1 cellular context compared by ENCODE assay signal in the genomic region with DNA sequence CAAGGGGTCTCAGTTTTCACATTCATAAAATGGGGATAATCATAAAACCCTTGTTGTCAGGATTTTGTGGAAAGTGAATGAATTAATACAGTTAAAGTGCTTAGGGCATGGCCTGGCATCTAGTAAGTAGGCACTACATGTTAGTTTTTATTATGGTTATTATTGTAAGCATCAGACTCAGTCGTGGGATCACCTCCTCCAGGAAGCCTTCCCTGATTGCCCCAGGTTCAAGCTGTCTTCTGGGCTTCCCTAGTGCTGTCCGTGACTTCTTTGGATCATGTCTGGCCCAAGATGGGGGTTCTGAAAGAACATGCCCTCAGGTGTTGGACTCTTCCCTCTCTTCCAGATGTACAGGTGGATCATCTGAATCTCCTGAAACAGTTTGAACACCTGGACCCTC.
TF ChIP-seq lines count a peak whose summit lies in the region.

No MANE protein-coding gene starts in this region.

TF ChIP-seq in K562, 482 proteins besides CTCF, POLR2A, EP300 and RAD21:
- TF ChIP-seq, protein P1, sequence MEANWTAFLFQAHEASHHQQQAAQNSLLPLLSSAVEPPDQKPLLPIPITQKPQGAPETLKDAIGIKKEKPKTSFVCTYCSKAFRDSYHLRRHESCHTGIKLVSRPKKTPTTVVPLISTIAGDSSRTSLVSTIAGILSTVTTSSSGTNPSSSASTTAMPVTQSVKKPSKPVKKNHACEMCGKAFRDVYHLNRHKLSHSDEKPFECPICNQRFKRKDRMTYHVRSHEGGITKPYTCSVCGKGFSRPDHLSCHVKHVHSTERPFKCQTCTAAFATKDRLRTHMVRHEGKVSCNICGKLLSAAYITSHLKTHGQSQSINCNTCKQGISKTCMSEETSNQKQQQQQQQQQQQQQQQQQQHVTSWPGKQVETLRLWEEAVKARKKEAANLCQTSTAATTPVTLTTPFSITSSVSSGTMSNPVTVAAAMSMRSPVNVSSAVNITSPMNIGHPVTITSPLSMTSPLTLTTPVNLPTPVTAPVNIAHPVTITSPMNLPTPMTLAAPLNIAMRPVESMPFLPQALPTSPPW (CRISPR knock-in tag; IDR thresholded peaks at IDR 0.05), result no peak
- peak; percentile 91 for TF ChIP-seq BCOR (IDR thresholded peaks at IDR 0.05)
- peak; percentile 92 for TF ChIP-seq SMARCA5 (IDR thresholded peaks at IDR 0.05)
- TF ChIP-seq ZNF143 (CRISPR knock-in tag; IDR thresholded peaks at IDR 0.05), result no peak
- TF ChIP-seq, protein P2, sequence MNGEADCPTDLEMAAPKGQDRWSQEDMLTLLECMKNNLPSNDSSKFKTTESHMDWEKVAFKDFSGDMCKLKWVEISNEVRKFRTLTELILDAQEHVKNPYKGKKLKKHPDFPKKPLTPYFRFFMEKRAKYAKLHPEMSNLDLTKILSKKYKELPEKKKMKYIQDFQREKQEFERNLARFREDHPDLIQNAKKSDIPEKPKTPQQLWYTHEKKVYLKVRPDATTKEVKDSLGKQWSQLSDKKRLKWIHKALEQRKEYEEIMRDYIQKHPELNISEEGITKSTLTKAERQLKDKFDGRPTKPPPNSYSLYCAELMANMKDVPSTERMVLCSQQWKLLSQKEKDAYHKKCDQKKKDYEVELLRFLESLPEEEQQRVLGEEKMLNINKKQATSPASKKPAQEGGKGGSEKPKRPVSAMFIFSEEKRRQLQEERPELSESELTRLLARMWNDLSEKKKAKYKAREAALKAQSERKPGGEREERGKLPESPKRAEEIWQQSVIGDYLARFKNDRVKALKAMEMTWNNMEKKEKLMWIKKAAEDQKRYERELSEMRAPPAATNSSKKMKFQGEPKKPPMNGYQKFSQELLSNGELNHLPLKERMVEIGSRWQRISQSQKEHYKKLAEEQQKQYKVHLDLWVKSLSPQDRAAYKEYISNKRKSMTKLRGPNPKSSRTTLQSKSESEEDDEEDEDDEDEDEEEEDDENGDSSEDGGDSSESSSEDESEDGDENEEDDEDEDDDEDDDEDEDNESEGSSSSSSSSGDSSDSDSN (IDR thresholded peaks at IDR 0.05; ENCODE audit: borderline replicate concordance in 1 of 2, low read depth in 2 of 2, low read length in 2 of 2), result no peak
- TF ChIP-seq RBM39 (optimal IDR thresholded peaks at IDR 0.05; ENCODE audit: low read depth, low read length), result no peak
- no peak for TF ChIP-seq SREBF1 (IDR thresholded peaks at IDR 0.05; ENCODE audit: borderline replicate concordance, low read depth, low read length)
- TF ChIP-seq, protein P3, sequence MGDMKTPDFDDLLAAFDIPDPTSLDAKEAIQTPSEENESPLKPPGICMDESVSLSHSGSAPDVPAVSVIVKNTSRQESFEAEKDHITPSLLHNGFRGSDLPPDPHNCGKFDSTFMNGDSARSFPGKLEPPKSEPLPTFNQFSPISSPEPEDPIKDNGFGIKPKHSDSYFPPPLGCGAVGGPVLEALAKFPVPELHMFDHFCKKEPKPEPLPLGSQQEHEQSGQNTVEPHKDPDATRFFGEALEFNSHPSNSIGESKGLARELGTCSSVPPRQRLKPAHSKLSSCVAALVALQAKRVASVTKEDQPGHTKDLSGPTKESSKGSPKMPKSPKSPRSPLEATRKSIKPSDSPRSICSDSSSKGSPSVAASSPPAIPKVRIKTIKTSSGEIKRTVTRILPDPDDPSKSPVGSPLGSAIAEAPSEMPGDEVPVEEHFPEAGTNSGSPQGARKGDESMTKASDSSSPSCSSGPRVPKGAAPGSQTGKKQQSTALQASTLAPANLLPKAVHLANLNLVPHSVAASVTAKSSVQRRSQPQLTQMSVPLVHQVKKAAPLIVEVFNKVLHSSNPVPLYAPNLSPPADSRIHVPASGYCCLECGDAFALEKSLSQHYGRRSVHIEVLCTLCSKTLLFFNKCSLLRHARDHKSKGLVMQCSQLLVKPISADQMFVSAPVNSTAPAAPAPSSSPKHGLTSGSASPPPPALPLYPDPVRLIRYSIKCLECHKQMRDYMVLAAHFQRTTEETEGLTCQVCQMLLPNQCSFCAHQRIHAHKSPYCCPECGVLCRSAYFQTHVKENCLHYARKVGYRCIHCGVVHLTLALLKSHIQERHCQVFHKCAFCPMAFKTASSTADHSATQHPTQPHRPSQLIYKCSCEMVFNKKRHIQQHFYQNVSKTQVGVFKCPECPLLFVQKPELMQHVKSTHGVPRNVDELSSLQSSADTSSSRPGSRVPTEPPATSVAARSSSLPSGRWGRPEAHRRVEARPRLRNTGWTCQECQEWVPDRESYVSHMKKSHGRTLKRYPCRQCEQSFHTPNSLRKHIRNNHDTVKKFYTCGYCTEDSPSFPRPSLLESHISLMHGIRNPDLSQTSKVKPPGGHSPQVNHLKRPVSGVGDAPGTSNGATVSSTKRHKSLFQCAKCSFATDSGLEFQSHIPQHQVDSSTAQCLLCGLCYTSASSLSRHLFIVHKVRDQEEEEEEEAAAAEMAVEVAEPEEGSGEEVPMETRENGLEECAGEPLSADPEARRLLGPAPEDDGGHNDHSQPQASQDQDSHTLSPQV (IDR thresholded peaks at IDR 0.05), result no peak
- TF ChIP-seq CHD4 (IDR thresholded peaks at IDR 0.05; ENCODE audit: insufficient read depth, insufficient replicate concordance, low read depth, low read length, poor library complexity, severe bottlenecking), result peak; percentile 72
- no peak for TF ChIP-seq ZNF197 (CRISPR knock-in tag; IDR thresholded peaks at IDR 0.05; ENCODE audit: low read depth)
- peak; percentile 99 for TF ChIP-seq ZFP36 (IDR thresholded peaks at IDR 0.05; ENCODE audit: low read depth, low read length, partially characterized antibody)
- peak; percentile 61 for TF ChIP-seq ZNF436 (CRISPR knock-in tag; IDR thresholded peaks at IDR 0.05)
- peak; percentile 56 to 59 for TF ChIP-seq KDM1A (IDR thresholded peaks at IDR 0.05)
- TF ChIP-seq RBM25 (IDR thresholded peaks at IDR 0.05; ENCODE audit: low read depth, low read length, severe bottlenecking), result peak; percentile 97
- TF ChIP-seq, protein P4, sequence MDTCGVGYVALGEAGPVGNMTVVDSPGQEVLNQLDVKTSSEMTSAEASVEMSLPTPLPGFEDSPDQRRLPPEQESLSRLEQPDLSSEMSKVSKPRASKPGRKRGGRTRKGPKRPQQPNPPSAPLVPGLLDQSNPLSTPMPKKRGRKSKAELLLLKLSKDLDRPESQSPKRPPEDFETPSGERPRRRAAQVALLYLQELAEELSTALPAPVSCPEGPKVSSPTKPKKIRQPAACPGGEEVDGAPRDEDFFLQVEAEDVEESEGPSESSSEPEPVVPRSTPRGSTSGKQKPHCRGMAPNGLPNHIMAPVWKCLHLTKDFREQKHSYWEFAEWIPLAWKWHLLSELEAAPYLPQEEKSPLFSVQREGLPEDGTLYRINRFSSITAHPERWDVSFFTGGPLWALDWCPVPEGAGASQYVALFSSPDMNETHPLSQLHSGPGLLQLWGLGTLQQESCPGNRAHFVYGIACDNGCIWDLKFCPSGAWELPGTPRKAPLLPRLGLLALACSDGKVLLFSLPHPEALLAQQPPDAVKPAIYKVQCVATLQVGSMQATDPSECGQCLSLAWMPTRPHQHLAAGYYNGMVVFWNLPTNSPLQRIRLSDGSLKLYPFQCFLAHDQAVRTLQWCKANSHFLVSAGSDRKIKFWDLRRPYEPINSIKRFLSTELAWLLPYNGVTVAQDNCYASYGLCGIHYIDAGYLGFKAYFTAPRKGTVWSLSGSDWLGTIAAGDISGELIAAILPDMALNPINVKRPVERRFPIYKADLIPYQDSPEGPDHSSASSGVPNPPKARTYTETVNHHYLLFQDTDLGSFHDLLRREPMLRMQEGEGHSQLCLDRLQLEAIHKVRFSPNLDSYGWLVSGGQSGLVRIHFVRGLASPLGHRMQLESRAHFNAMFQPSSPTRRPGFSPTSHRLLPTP (IDR thresholded peaks at IDR 0.05; ENCODE audit: borderline replicate concordance, extremely low read depth, insufficient read length), result peak; percentile 59
- TF ChIP-seq, protein P5, sequence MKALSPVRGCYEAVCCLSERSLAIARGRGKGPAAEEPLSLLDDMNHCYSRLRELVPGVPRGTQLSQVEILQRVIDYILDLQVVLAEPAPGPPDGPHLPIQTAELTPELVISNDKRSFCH (CRISPR knock-in tag; IDR thresholded peaks at IDR 0.05), result no peak
- TF ChIP-seq, protein P5 (tag; IDR thresholded peaks at IDR 0.05), result no peak
- TF ChIP-seq, protein P6, sequence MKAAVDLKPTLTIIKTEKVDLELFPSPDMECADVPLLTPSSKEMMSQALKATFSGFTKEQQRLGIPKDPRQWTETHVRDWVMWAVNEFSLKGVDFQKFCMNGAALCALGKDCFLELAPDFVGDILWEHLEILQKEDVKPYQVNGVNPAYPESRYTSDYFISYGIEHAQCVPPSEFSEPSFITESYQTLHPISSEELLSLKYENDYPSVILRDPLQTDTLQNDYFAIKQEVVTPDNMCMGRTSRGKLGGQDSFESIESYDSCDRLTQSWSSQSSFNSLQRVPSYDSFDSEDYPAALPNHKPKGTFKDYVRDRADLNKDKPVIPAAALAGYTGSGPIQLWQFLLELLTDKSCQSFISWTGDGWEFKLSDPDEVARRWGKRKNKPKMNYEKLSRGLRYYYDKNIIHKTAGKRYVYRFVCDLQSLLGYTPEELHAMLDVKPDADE (conservative IDR thresholded peaks at IDR 0.05; ENCODE audit: control insufficient read depth, low read depth, low read length), result no peak
- TF ChIP-seq MTA3 (IDR thresholded peaks at IDR 0.05; ENCODE audit: borderline replicate concordance), result no peak
- no peak for TF ChIP-seq POLR2B (IDR thresholded peaks at IDR 0.05; ENCODE audit: low read depth, partially characterized antibody)
- peak; percentile 54; the same call in 1 of the 2 replicates for TF ChIP-seq ADNP (tag; IDR thresholded peaks at IDR 0.05)
